In genomic region chr6:117627533-117627932, GRCh38 we compare ENCODE assay signal across 25 cellular contexts.
"Had no signal": no experiment of that assay in that cellular context is flagged by ENCODE, and none has a peak within 500 bp of the region (broad histone marks: within the 10 kb centered on the region; RNA-seq: fewer than 3 reads in every experiment).

No MANE protein-coding gene starts in this region.

- FAIRE-seq: small intestine, urothelium cell line had no signal

- H3K27ac ChIP-seq: neural progenitor cell, ovary, parathyroid adenoma, psoas muscle, right lobe of liver, sigmoid colon, stomach, thoracic aorta, thyroid gland, tibial nerve, upper lobe of left lung, vagina had no signal

- ATAC-seq: psoas muscle; right cardiac atrium; right lobe of liver; stimulated activated effector memory CD8-positive, alpha-beta T cell treated with anti-CD3 and anti-CD28 coated beads, Interleukin-12 subunit alpha, Interleukin-12 subunit beta, amount 100 ng/mL, for 72 hours; stimulated activated naive B cell treated with anti-CD40 and anti-IgM and Interleukin-4, amounts not matched to agents 10 μg/mL and 1 μg/mL and 100 μg/mL, for 72 hours had no signal

- H3K9me3 ChIP-seq: sigmoid colon, thoracic aorta had no signal

- H3K79me2 ChIP-seq: parathyroid adenoma had no signal

- H3K9ac ChIP-seq: neural progenitor cell, parathyroid adenoma had no signal

- H3K4me1 ChIP-seq: neural progenitor cell, parathyroid adenoma, psoas muscle, sigmoid colon, stomach, thyroid gland, tibial nerve, upper lobe of left lung, vagina had no signal

- H3K27me3 ChIP-seq: neural progenitor cell, ovary, right lobe of liver, sigmoid colon, stomach, thyroid gland, tibial nerve, upper lobe of left lung, vagina had no signal

- H3K36me3 ChIP-seq: ovary, right lobe of liver, sigmoid colon, stomach, thoracic aorta, thyroid gland, tibial nerve, upper lobe of left lung, vagina had no signal

- H3K4me2 ChIP-seq: neural progenitor cell had no signal

- H3K4me3 ChIP-seq: neural progenitor cell, ovary, psoas muscle, right lobe of liver, sigmoid colon, stomach, thoracic aorta, thyroid gland, tibial nerve, upper lobe of left lung, vagina had no signal

- DNase-seq: occipital lobe; ovary; posterior cingulate gyrus; psoas muscle; right cardiac atrium; right lobe of liver; sigmoid colon; small intestine; stimulated activated CD4-positive, alpha-beta T cell treated with anti-CD3 and anti-CD28 coated beads, Interleukin-15, amount 100 ng/mL, for 24 hours; stimulated activated CD4-positive, alpha-beta T cell treated with anti-CD3 and anti-CD28 coated beads, Interleukin-2, amount 100 ng/mL, for 24 hours; stimulated activated CD4-positive, alpha-beta T cell treated with anti-CD3 and anti-CD28 coated beads, Interleukin-2, amount 100 ng/mL, for 48 hours; stimulated activated CD4-positive, alpha-beta T cell treated with anti-CD3 and anti-CD28 coated beads, Interleukin-4, amount 100 ng/mL, for 24 hours; stimulated activated naive B cell treated with anti-CD40 and anti-IgM and Interleukin-4, amounts not matched to agents 10 μg/mL and 1 μg/mL and 100 μg/mL, for 72 hours; stimulated activated naive CD4-positive, alpha-beta T cell treated with Interleukin-2 at 50 U/mL for 16 hours; stomach; thyroid gland; trophoblast cell; upper lobe of left lung had no signal
